ENCODE assay signal across 11 cellular contexts in the genomic region with DNA sequence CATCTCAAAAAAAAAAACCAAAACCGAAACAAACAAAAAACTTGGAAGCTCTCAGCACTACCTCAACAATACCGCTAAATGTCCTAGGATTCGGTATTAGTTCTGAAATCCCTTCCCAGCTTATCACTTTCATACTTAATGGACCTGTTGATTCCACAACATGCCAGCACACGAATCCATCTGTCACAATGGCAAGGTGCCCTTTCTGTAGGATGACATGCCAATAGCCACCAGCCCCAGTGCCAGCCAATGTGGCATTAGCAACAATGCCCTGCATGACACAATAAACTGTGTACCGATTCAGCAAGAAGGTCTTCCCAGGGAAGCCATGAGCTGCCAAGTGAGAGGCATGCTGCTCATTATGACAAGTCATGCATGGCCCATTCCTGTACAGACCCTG.
"Had no signal": no experiment of that assay in that cellular context is flagged by ENCODE, and none has a peak within 500 bp of the region (broad histone marks: within the 10 kb centered on the region; RNA-seq: fewer than 3 reads in every experiment).

No MANE protein-coding gene starts in this region.

- H3K4me1 ChIP-seq: sigmoid colon, thyroid gland had no signal

- H3K36me3 ChIP-seq: heart left ventricle, sigmoid colon, thyroid gland had no signal

- H3K4me3 ChIP-seq: heart left ventricle, sigmoid colon, skin epidermis, thyroid gland had no signal

- ATAC-seq: heart left ventricle; naive thymus-derived CD4-positive, alpha-beta T cell had no signal

- DNase-seq: dermis blood vessel endothelial cell; heart left ventricle; hippocampal formation; kidney glomerular epithelial cell; naive thymus-derived CD4-positive, alpha-beta T cell; posterior cingulate gyrus; sigmoid colon; stimulated activated CD4-positive, alpha-beta T cell treated with anti-CD3 and anti-CD28 coated beads, Interleukin-12 subunit alpha, Interleukin-12 subunit beta, amount 100 ng/mL, for 4 hours; stimulated activated naive CD4-positive, alpha-beta T cell treated with Interleukin-2 at 50 U/mL for 16 hours; thyroid gland had no signal

- H3K27ac ChIP-seq: heart left ventricle, sigmoid colon, skin epidermis, thyroid gland had no signal

- H3K27me3 ChIP-seq: sigmoid colon, thyroid gland had no signal

- H3K9me3 ChIP-seq: heart left ventricle, sigmoid colon, thyroid gland had no signal
